8 cellular contexts compared by ENCODE assay signal in genomic region chr3:52288674-52289073, GRCh38. TPM values are rescaled to one million over a fixed set of nuclear protein-coding genes. Genes with fewer than 3 reads are reported as not detected.
A peak's percentile ranks its signal among the peaks of the same experiment; 100 is the strongest.
DNase-seq lines count a peak whose midpoint lies in the region; ATAC-seq and TF ChIP-seq lines count a peak whose summit lies in the region.

No MANE protein-coding gene starts in this region.

- no peak overlapping the region for H3K9ac ChIP-seq in rectal smooth muscle tissue (ENCODE audit: low read length)

- no peak for ATAC-seq in GM19324 (IDR thresholded peaks at IDR 0.05; ENCODE audit: low FRiP score, unreplicated experiment)

- peaks cover 24% of the 10 kb centered on the region for H3K36me3 ChIP-seq in GM06990 (ENCODE audit: control insufficient read depth, insufficient read depth, low read length)
- H3K36me3 ChIP-seq in rectal smooth muscle tissue (ENCODE audit: control insufficient read depth, insufficient read depth, low read length), result peaks cover 6% of the 10 kb centered on the region

- peak overlapping the region; percentile 78 for H3K4me3 ChIP-seq in GM06990 (replicated peaks; ENCODE audit: low read depth, low read length)
- peak overlapping the region; percentile 93 for H3K4me3 ChIP-seq in epithelial cell of proximal tubule (ENCODE audit: low read depth, low read length)
- peak overlapping the region; percentile 94 for H3K4me3 ChIP-seq in rectal smooth muscle tissue (ENCODE audit: low read length)

- H3K27ac ChIP-seq in RWPE1 (peak overlapping the region; percentile 99), rectal smooth muscle tissue (ENCODE audit: low read depth, low read length) (no peak overlapping the region)

- POLR2A ChIA-PET in RWPE1 (lab: Yijun Ruan, JAX; ENCODE audit: low non-redundant PET), result interaction anchor here (0.7 kb wide), 1 partner anchor 51 kb away, joined by 4 read pairs; no protein-coding TSS in a partner anchor

- in situ Hi-C loops in KBM-7 (cut with MboI; ENCODE audit: low pct_unique_long_range_greater_than_20kb, low sequenced_read_pairs), result no loop called here

- H3K27me3 ChIP-seq in GM06990 (replicated peaks; ENCODE audit: control insufficient read depth, insufficient read depth, low read length), result no peaks in the 10 kb centered on the region
- H3K27me3 ChIP-seq in rectal smooth muscle tissue (ENCODE audit: control insufficient read depth, insufficient read depth, low read length), result no peaks in the 10 kb centered on the region

- CTCF ChIA-PET in RWPE1 (lab: Yijun Ruan, JAX), result interaction anchor here (1.1 kb wide), 1 partner anchor 9 kb away, joined by 3 read pairs; no protein-coding TSS in a partner anchor

- TF ChIP-seq CTCF in GM06990 (IDR thresholded peaks at IDR 0.05; ENCODE audit: insufficient read depth, low read length, poor library complexity, severe bottlenecking) (no peak), RWPE1 (conservative IDR thresholded peaks at IDR 0.05; ENCODE audit: low read depth) (no peak), epithelial cell of proximal tubule (conservative IDR thresholded peaks at IDR 0.05; ENCODE audit: low read depth, low read length) (no peak)

- no peaks in the 10 kb centered on the region for H3K4me1 ChIP-seq in rectal smooth muscle tissue (ENCODE audit: control insufficient read depth, insufficient read depth, low read length)

- DNase-seq in GM06990 (ENCODE audit: extremely low read depth, insufficient read length) (no peak), RWPE1 (ENCODE audit: low spot score) (no peak), epithelial cell of proximal tubule (ENCODE audit: low read depth) (no peak), NCI-H510A (lab: John Stamatoyannopoulos, UW) (no peak), amygdala (lab: John Stamatoyannopoulos, UW) (no peak), KBM-7 (no peak)

RNA-seq across cellular contexts. Expression of gene GLYCTK, which starts 1.0 kb away (rescaled TPM):
- total RNA-seq in epithelial cell of proximal tubule, result 11.9 and 17.6 TPM in 2 replicates

RNA-seq across cellular contexts. Expression of gene WDR82, which starts 10.2 kb away (rescaled TPM):
- 38.4 and 61.6 TPM in 2 replicates for total RNA-seq in epithelial cell of proximal tubule

RNA-seq across cellular contexts. Expression of gene DNAH1, which starts 27.4 kb away (rescaled TPM):
- 0.29 and 0.51 TPM in 2 replicates for total RNA-seq in epithelial cell of proximal tubule

RNA-seq across cellular contexts. Expression of gene PPM1M, which starts 43.1 kb away (rescaled TPM):
- total RNA-seq in epithelial cell of proximal tubule, result 6.9 and 8.9 TPM in 2 replicates

RNA-seq across cellular contexts. Expression of gene TWF2, which starts 49.7 kb away (rescaled TPM):
- total RNA-seq in epithelial cell of proximal tubule, result 154 and 189 TPM in 2 replicates
